ENCODE assay signal across 19 cellular contexts in the genomic region with DNA sequence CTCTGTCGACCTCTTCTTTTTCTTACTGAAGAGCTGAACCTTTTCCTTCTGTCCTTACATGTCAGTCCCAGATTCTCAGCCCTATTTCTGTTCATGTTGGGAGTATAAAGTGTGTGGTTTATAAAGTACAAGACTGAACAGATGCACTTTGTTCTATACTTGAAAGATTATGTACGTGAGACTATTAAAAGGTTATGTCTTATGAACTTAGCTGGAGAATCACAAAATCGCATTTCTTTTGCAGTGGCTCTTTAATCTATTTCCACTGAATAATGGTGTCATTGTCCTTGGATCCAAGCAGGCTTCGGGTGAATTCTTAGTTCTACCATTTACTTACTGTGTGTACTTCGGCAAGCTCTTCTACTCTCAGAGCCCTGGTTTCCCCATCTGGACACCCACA.
"Had no signal": no experiment of that assay in that cellular context is flagged by ENCODE, and none has a peak within 500 bp of the region (broad histone marks: within the 10 kb centered on the region; RNA-seq: fewer than 3 reads in every experiment).

No MANE protein-coding gene starts in this region.

- H3K27me3 Mint-ChIP-seq: memory B cell; naive thymus-derived CD4-positive, alpha-beta T cell; natural killer cell treated with Interleukin-12 subunit alpha and Interleukin-12 subunit beta and Interleukin-15 and Interleukin-18, amount 100 ng/mL, for 72 hours; stimulated activated naive CD8-positive, alpha-beta T cell treated with anti-CD3 and anti-CD28 coated beads, Interleukin-15, Interleukin-2, amounts not matched to agents 100 ng/mL and 50 ng/mL, for 24 hours had no signal

- DNase-seq: islet precursor cell; left ventricle myocardium inferior; midbrain; mucosa of descending colon; naive thymus-derived CD4-positive, alpha-beta T cell; nucleus accumbens; pancreas; retina; right cardiac atrium; sigmoid colon; small intestine; spleen; stimulated activated CD4-positive, alpha-beta T cell treated with anti-CD3 and anti-CD28 coated beads, Interleukin-4, amount 100 ng/mL, for 24 hours; stimulated activated naive CD4-positive, alpha-beta T cell; upper lobe of left lung had no signal

- H3K27ac Mint-ChIP-seq: memory B cell; naive thymus-derived CD4-positive, alpha-beta T cell; natural killer cell treated with Interleukin-12 subunit alpha and Interleukin-12 subunit beta and Interleukin-15 and Interleukin-18, amount 100 ng/mL, for 72 hours; stimulated activated effector memory CD8-positive, alpha-beta T cell treated with anti-CD3 and anti-CD28 coated beads, Interleukin-12 subunit alpha, Interleukin-12 subunit beta, amount 100 ng/mL, for 72 hours; stimulated activated naive CD8-positive, alpha-beta T cell treated with anti-CD3 and anti-CD28 coated beads, Interleukin-15, Interleukin-2, amounts not matched to agents 100 ng/mL and 50 ng/mL, for 24 hours had no signal

- H3K4me1 Mint-ChIP-seq: memory B cell; naive thymus-derived CD4-positive, alpha-beta T cell; stimulated activated effector memory CD8-positive, alpha-beta T cell treated with anti-CD3 and anti-CD28 coated beads, Interleukin-12 subunit alpha, Interleukin-12 subunit beta, amount 100 ng/mL, for 72 hours had no signal

- H3K36me3 Mint-ChIP-seq: memory B cell; naive thymus-derived CD4-positive, alpha-beta T cell; stimulated activated effector memory CD8-positive, alpha-beta T cell treated with anti-CD3 and anti-CD28 coated beads, Interleukin-12 subunit alpha, Interleukin-12 subunit beta, amount 100 ng/mL, for 72 hours had no signal

- ATAC-seq: mucosa of descending colon; naive thymus-derived CD4-positive, alpha-beta T cell; natural killer cell treated with Interleukin-12 subunit alpha and Interleukin-12 subunit beta and Interleukin-15 and Interleukin-18, amount 100 ng/mL, for 72 hours; pancreas; right cardiac atrium; stimulated activated effector memory CD8-positive, alpha-beta T cell treated with anti-CD3 and anti-CD28 coated beads, Interleukin-12 subunit alpha, Interleukin-12 subunit beta, amount 100 ng/mL, for 72 hours had no signal

- H3K4me3 Mint-ChIP-seq: memory B cell; naive thymus-derived CD4-positive, alpha-beta T cell; natural killer cell treated with Interleukin-12 subunit alpha and Interleukin-12 subunit beta and Interleukin-15 and Interleukin-18, amount 100 ng/mL, for 72 hours; stimulated activated effector memory CD8-positive, alpha-beta T cell treated with anti-CD3 and anti-CD28 coated beads, Interleukin-12 subunit alpha, Interleukin-12 subunit beta, amount 100 ng/mL, for 72 hours; stimulated activated naive CD8-positive, alpha-beta T cell treated with anti-CD3 and anti-CD28 coated beads, Interleukin-15, Interleukin-2, amounts not matched to agents 100 ng/mL and 50 ng/mL, for 24 hours had no signal
